9 cellular contexts compared by ENCODE assay signal in the genomic region with DNA sequence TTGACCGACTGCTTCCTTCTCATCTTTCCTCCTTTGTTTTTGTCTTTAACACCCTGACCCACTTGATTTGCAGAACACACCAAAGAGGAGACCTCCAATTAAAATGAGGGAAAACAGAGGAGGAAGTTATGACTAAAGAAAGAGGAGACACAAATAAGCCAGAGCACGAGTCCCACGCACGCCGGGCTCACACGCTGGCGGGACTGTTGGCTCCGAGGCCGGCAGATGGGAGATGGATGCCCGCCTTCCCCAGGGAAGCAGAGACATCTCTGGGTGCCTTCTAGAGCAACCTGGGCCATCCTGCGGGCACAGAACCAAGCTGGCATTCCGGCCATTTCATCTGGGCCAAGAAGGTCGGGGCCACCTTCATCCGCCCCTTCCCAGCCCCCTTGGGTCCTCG. TPM values are rescaled to one million over a fixed set of nuclear protein-coding genes. Genes with fewer than 3 reads are reported as not detected.
"Had no signal": no experiment of that assay in that cellular context is flagged by ENCODE, and none has a peak within 500 bp of the region (broad histone marks: within the 10 kb centered on the region; RNA-seq: fewer than 3 reads in every experiment).

No MANE protein-coding gene starts in this region.

- H3K4me3 Mint-ChIP-seq: GM23338, H9, HFFc6 had no signal

- H3K4me1 Mint-ChIP-seq: GM23338 had no signal

- H3K27ac Mint-ChIP-seq: GM23338, H9, HFFc6 had no signal

- H3K9me3 Mint-ChIP-seq: GM23338, H9, HFFc6 had no signal

- H3K27ac ChIP-seq: GM23248 had no signal

- DNase-seq: GM23248, GOT3, H7, H9, HCEC 1CT, HFFc6 had no signal

- ATAC-seq: GM23338, HCT116 had no signal

RNA-seq across cellular contexts. Expression of a gene that starts 5.6 kb away (rescaled TPM):
- total RNA-seq: GM23248, H4, HFFc6 had no signal
